ENCODE assay signal across 20 cellular contexts in the genomic region with DNA sequence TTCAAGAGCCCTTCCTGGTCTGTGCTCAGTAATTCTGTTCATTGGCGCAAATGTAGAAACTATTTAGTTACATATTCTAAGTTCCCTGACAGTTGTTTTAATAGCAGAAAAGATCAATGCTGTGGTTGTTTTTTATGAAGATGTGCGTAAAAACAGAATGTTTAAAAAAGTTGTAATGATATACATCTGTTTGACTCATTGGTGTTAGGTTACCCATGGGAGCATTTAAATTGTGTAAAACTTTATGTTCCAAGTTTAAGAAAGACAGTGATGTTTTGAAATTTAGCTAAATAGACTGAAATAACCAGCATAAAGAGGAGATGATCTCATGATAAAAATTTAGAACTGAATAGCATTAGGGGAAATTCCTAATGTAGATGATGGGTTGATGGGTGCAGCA. TPM values are rescaled to one million over a fixed set of nuclear protein-coding genes. Genes with fewer than 3 reads are reported as not detected.
DNase-seq lines count a peak whose midpoint lies in the region; ATAC-seq and TF ChIP-seq lines count a peak whose summit lies in the region.
"Had no signal": no experiment of that assay in that cellular context is flagged by ENCODE, and none has a peak within 500 bp of the region (broad histone marks: within the 10 kb centered on the region; RNA-seq: fewer than 3 reads in every experiment).

No MANE protein-coding gene starts in this region.

- CTCF ChIA-PET in HEK293 (lab: Yijun Ruan, JAX) = interaction anchor here (1.2 kb wide), 1 partner anchor 173 kb away, joined by 3 read pairs; no protein-coding TSS in a partner anchor

- DNase-seq in iris pigment epithelial cell (ENCODE audit: low read depth) = peak; percentile 20
- no peak for DNase-seq in type B pancreatic cell (ENCODE audit: extremely low spot score, unreplicated experiment)
- no peak for DNase-seq in HuH-7 (ENCODE audit: low spot score)
- DNase-seq in NCI-H748 (lab: John Stamatoyannopoulos, UW; ENCODE audit: unreplicated experiment) = no peak
- no peak for DNase-seq in lower lobe of right lung
- DNase-seq: C1 segment of cervical spinal cord; DMS79; GOT3; Karpas-422; MG63; NCI-H1048; NCI-H1436 treated with DMSO at 0.1 percent for 48 hours; NCI-H2029; NCI-H2171 treated with DMSO at 0.1 percent for 48 hours; NCI-H748 treated with DMSO at 0.1 percent for 48 hours; NK-92 treated with Interleukin-12 subunit alpha and Interleukin-12 subunit beta, amount 100 ng/mL, for 24 hours; Peyer's patch had no signal

- peak overlapping the region in 3 of 5 experiments; percentile 61 to 96 (median 80) for H3K27ac Mint-ChIP-seq in brain
- no peak overlapping the region for H3K27ac Mint-ChIP-seq in type B pancreatic cell

- intact Hi-C loops in lower lobe of right lung (cut with DNase I) = no loop called here

- H3K27me3 Mint-ChIP-seq in brain (peaks cover 18% of the 10 kb centered on the region), type B pancreatic cell (peaks cover 22% of the 10 kb centered on the region)

- no peaks in the 10 kb centered on the region for H3K27me3 ChIP-seq in lower lobe of right lung (ENCODE audit: low read depth)
- H3K27me3 ChIP-seq: MG63, Peyer's patch had no signal

- H3K9me3 ChIP-seq in HEK293 (ENCODE audit: control insufficient read depth, insufficient read depth, low read depth, low read length) (no peaks in the 10 kb centered on the region), lower lobe of right lung (no peaks in the 10 kb centered on the region)
- H3K9me3 ChIP-seq: MG63, Peyer's patch had no signal

- H3K4me1 Mint-ChIP-seq in brain = peaks cover 84% of the 10 kb centered on the region
- peaks cover 47% of the 10 kb centered on the region for H3K4me1 Mint-ChIP-seq in type B pancreatic cell (ENCODE audit: unreplicated experiment)

- no peaks in the 10 kb centered on the region for H3K36me3 ChIP-seq in HEK293 (ENCODE audit: control insufficient read depth in 2 of 2, insufficient read depth in 1 of 2, low read length in 2 of 2)
- H3K36me3 ChIP-seq in lower lobe of right lung = no peaks in the 10 kb centered on the region
- H3K36me3 ChIP-seq: MG63, Peyer's patch had no signal

- no peak overlapping the region for H3K4me3 ChIP-seq in HEK293 (ENCODE audit: low read depth, low read length)
- no peak overlapping the region for H3K4me3 ChIP-seq in lower lobe of right lung
- H3K4me3 ChIP-seq: MG63, Peyer's patch had no signal

- H3K36me3 Mint-ChIP-seq in brain = no peaks in the 10 kb centered on the region
- no peaks in the 10 kb centered on the region for H3K36me3 Mint-ChIP-seq in type B pancreatic cell

- no peak for TF ChIP-seq CTCF in HEK293 (tag by site-specific recombination; IDR thresholded peaks at IDR 0.05)
- TF ChIP-seq CTCF in brain (conservative IDR thresholded peaks at IDR 0.05) = no peak
- no peak for TF ChIP-seq CTCF in type B pancreatic cell (conservative IDR thresholded peaks at IDR 0.05)
- no peak for TF ChIP-seq CTCF in lower lobe of right lung (IDR thresholded peaks at IDR 0.05)

- H3K4me3 Mint-ChIP-seq in brain (peak overlapping the region; percentile 24 to 95 (median 94)), type B pancreatic cell (peak overlapping the region; percentile 35)

- H3K4me1 ChIP-seq in HEK293 (ENCODE audit: control insufficient read depth, insufficient read depth, low read length) (peaks cover 36% of the 10 kb centered on the region), lower lobe of right lung (peaks cover 30% of the 10 kb centered on the region)

- POLR2A ChIA-PET in HEK293 (lab: Yijun Ruan, JAX) = no interaction called here

- no peak for ATAC-seq in lower lobe of right lung
- ATAC-seq: HCT116 had no signal

- H3K9me3 Mint-ChIP-seq in brain = no peaks in the 10 kb centered on the region
- H3K9me3 Mint-ChIP-seq in type B pancreatic cell = no peaks in the 10 kb centered on the region

- H3K27ac ChIP-seq in HEK293 (ENCODE audit: extremely low read depth, low read depth, low read length) (no peak overlapping the region), lower lobe of right lung (no peak overlapping the region)
- H3K27ac ChIP-seq: Peyer's patch had no signal

TF ChIP-seq in HEK293, 187 proteins besides CTCF, POLR2A, EP300 and RAD21:
- TF ChIP-seq, protein P1, sequence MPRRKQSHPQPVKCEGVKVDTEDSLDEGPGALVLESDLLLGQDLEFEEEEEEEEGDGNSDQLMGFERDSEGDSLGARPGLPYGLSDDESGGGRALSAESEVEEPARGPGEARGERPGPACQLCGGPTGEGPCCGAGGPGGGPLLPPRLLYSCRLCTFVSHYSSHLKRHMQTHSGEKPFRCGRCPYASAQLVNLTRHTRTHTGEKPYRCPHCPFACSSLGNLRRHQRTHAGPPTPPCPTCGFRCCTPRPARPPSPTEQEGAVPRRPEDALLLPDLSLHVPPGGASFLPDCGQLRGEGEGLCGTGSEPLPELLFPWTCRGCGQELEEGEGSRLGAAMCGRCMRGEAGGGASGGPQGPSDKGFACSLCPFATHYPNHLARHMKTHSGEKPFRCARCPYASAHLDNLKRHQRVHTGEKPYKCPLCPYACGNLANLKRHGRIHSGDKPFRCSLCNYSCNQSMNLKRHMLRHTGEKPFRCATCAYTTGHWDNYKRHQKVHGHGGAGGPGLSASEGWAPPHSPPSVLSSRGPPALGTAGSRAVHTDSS (tag by site-specific recombination; IDR thresholded peaks at IDR 0.05) = no peak
- TF ChIP-seq, protein P2, sequence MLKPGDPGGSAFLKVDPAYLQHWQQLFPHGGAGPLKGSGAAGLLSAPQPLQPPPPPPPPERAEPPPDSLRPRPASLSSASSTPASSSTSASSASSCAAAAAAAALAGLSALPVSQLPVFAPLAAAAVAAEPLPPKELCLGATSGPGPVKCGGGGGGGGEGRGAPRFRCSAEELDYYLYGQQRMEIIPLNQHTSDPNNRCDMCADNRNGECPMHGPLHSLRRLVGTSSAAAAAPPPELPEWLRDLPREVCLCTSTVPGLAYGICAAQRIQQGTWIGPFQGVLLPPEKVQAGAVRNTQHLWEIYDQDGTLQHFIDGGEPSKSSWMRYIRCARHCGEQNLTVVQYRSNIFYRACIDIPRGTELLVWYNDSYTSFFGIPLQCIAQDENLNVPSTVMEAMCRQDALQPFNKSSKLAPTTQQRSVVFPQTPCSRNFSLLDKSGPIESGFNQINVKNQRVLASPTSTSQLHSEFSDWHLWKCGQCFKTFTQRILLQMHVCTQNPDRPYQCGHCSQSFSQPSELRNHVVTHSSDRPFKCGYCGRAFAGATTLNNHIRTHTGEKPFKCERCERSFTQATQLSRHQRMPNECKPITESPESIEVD (tag by site-specific recombination; IDR thresholded peaks at IDR 0.05) = peak; percentile 83
TF ChIP-seq in HEK293: peak in this region for 1.

RNA-seq across cellular contexts. Expression of gene PELI2, which starts 3.6 kb away (rescaled TPM):
- 5.8 TPM for polyA plus RNA-seq in brain (ENCODE audit: insufficient read depth, low read depth, low replicate concordance)
- total RNA-seq in type B pancreatic cell (ENCODE audit: low replicate concordance) (11.8 and 33.7 TPM in 2 replicates), lower lobe of right lung (22.2 TPM)
